In the genomic region with DNA sequence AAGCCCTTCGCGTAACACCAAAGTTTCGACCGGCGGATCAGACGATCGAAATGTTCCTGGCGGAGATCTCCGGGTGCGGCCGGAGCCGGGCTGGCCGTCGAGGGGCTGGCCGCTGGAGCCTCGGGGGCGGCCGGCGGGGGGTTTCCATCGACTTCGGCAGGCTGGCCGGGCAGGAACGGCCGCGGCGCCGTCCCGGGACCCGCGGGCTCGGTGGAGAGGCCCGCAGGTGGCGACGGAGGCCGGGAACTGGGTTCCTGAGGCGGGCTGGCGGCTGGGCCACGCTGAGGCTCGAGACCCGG, we compare ENCODE assay signal across 7 cellular contexts. TPM values are rescaled to one million over a fixed set of nuclear protein-coding genes. Genes with fewer than 3 reads are reported as not detected.
DNase-seq lines count a peak whose midpoint lies in the region; ATAC-seq and TF ChIP-seq lines count a peak whose summit lies in the region.

No MANE protein-coding gene starts in this region.

- no peaks in the 10 kb centered on the region for H3K9me2 ChIP-seq in OCI-LY7 (ENCODE audit: insufficient read depth, low read length)

- peak overlapping the region; percentile 83 for H3K4me3 ChIP-seq in OCI-LY7 (ENCODE audit: low read depth, low read length, poor library complexity, severe bottlenecking)
- H3K4me3 ChIP-seq in left ventricle myocardium inferior, result peak overlapping the region; percentile 76
- peak overlapping the region; percentile 74 for H3K4me3 ChIP-seq in skeletal muscle satellite cell (ENCODE audit: low read length)

- no peaks in the 10 kb centered on the region for H3K79me2 ChIP-seq in OCI-LY7 (ENCODE audit: insufficient read depth, low read depth, low read length)

- CTCF ChIA-PET in OCI-LY7 (lab: Charles Lee; ENCODE audit: unreplicated experiment), result no interaction called here

- H3K9me3 ChIP-seq in OCI-LY7 (ENCODE audit: low read length), result no peaks in the 10 kb centered on the region
- no peaks in the 10 kb centered on the region for H3K9me3 ChIP-seq in left ventricle myocardium inferior (replicated peaks)
- H3K9me3 ChIP-seq in skeletal muscle satellite cell (replicated peaks; ENCODE audit: low read length), result no peaks in the 10 kb centered on the region

- no peak overlapping the region for H3K27ac ChIP-seq in OCI-LY7 (ENCODE audit: low read depth, low read length, poor library complexity, severe bottlenecking)
- no peak overlapping the region for H3K27ac ChIP-seq in left ventricle myocardium inferior (replicated peaks)

- TF ChIP-seq CTCF in OCI-LY7 (conservative IDR thresholded peaks at IDR 0.05; ENCODE audit: low read length), result no peak
- no peak for TF ChIP-seq CTCF in left ventricle myocardium inferior (IDR thresholded peaks at IDR 0.05; ENCODE audit: borderline replicate concordance)

- BruUV-seq in OCI-LY7 (replicated peaks; lab: Mats Ljungman, UMichigan), result no TSS peak

- peaks cover 37% of the 10 kb centered on the region for H3K4me1 ChIP-seq in OCI-LY7 (ENCODE audit: insufficient read depth, low read length, poor library complexity, severe bottlenecking)
- H3K4me1 ChIP-seq in left ventricle myocardium inferior, result peaks cover 36% of the 10 kb centered on the region
- H3K4me1 ChIP-seq in skeletal muscle satellite cell (ENCODE audit: control insufficient read depth, insufficient read depth, low read length), result peaks cover 21% of the 10 kb centered on the region

- no peak overlapping the region for H3K9ac ChIP-seq in skeletal muscle satellite cell (ENCODE audit: low read depth, low read length)

- ATAC-seq in GM18909 (IDR thresholded peaks at IDR 0.05; ENCODE audit: poor library complexity, unreplicated experiment) (peak; percentile 21), GM19455 (IDR thresholded peaks at IDR 0.05; ENCODE audit: unreplicated experiment) (no peak)

- H3K36me3 ChIP-seq in OCI-LY7 (ENCODE audit: insufficient read depth, low read length), result no peaks in the 10 kb centered on the region
- H3K36me3 ChIP-seq in left ventricle myocardium inferior, result no peaks in the 10 kb centered on the region
- H3K36me3 ChIP-seq in skeletal muscle satellite cell (ENCODE audit: insufficient read depth, low read length), result no peaks in the 10 kb centered on the region

- no peak for DNase-seq in OCI-LY7 (ENCODE audit: low spot score)
- peak; percentile 22 for DNase-seq in left ventricle myocardium inferior
- DNase-seq in NCI-H1105 (lab: John Stamatoyannopoulos, UW), result no peak
- no peak for DNase-seq in NCI-H345 treated with DMSO at 0.1 percent for 48 hours (lab: John Stamatoyannopoulos, UW; ENCODE audit: unreplicated experiment)

- intact Hi-C loops in OCI-LY7 (cut with micrococcal nuclease; ENCODE audit: unreplicated experiment) (no loop called here), left ventricle myocardium inferior (cut with micrococcal nuclease) (no loop called here)

- H4K20me1 ChIP-seq in OCI-LY7 (ENCODE audit: insufficient read depth, low read length), result no peaks in the 10 kb centered on the region

- peak overlapping the region; percentile 94 for H3K4me2 ChIP-seq in OCI-LY7 (ENCODE audit: low read length)
- H3K4me2 ChIP-seq in skeletal muscle satellite cell (ENCODE audit: low read length), result peak overlapping the region; percentile 90

- POLR2A ChIA-PET in OCI-LY7 (lab: Charles Lee), result no interaction called here

- no peak overlapping the region for H2AFZ ChIP-seq in OCI-LY7 (ENCODE audit: low read length)

- H3K27me3 ChIP-seq in left ventricle myocardium inferior (ENCODE audit: low read depth) (peaks cover 72% of the 10 kb centered on the region), skeletal muscle satellite cell (ENCODE audit: control insufficient read depth, insufficient read depth, low read length) (peaks cover 44% of the 10 kb centered on the region)

RNA-seq across cellular contexts. Expression of a gene that starts 1.1 kb away (rescaled TPM):
- 8.3 and 11.8 TPM in 2 replicates for total RNA-seq in OCI-LY7 (2014; rRNA removed; shearing (Covaris generic))
- total RNA-seq in OCI-LY7 (2022), result 21.7 and 27.2 TPM in 2 replicates
- 0.33 TPM for total RNA-seq in left ventricle myocardium inferior
- total RNA-seq in skeletal muscle satellite cell (2012; rRNA removed), result 3.8 and 4.4 TPM in 2 replicates

RNA-seq across cellular contexts. Expression of a gene that starts 31.4 kb away (rescaled TPM):
- total RNA-seq in OCI-LY7 (2014; rRNA removed; shearing (Covaris generic)), result 81.7 and 94.9 TPM in 2 replicates
- 174 and 175 TPM in 2 replicates for total RNA-seq in OCI-LY7 (2022)
- total RNA-seq in left ventricle myocardium inferior, result 74.1 TPM
- total RNA-seq in skeletal muscle satellite cell (2012; rRNA removed), result 14.7 and 17.5 TPM in 2 replicates

RNA-seq across cellular contexts. Expression of a gene that starts 56.5 kb away (rescaled TPM):
- total RNA-seq in OCI-LY7 (2014; rRNA removed; shearing (Covaris generic)), result 11.4 and 13.4 TPM in 2 replicates
- total RNA-seq in OCI-LY7 (2022) (24.9 and 25.1 TPM in 2 replicates), left ventricle myocardium inferior (75.9 TPM)
- 2.8 and 6.1 TPM in 2 replicates for total RNA-seq in skeletal muscle satellite cell (2012; rRNA removed)
